19 cellular contexts compared by ENCODE assay signal in genomic region chr16:30839523-30840227, GRCh38. TPM values are rescaled to one million over a fixed set of nuclear protein-coding genes. Genes with fewer than 3 reads are reported as not detected.
DNase-seq lines count a peak whose midpoint lies in the region; ATAC-seq and TF ChIP-seq lines count a peak whose summit lies in the region.
"Had no signal": no experiment of that assay in that cellular context is flagged by ENCODE, and none has a peak within 500 bp of the region (broad histone marks: within the 10 kb centered on the region; RNA-seq: fewer than 3 reads in every experiment).

No MANE protein-coding gene starts in this region.

- H3K9me3 ChIP-seq in duodenal mucosa (ENCODE audit: control insufficient read depth in 1 of 2, low read length in 2 of 2): no peaks in the 10 kb centered on the region
- peaks cover 0 to 1% of the 10 kb centered on the region in 2 donors for H3K9me3 ChIP-seq in lung (ENCODE audit: control insufficient read depth in 2 of 2, insufficient read depth in 1 of 2, low read length in 1 of 2)
- no peaks in the 10 kb centered on the region for H3K9me3 ChIP-seq in transverse colon
- no peaks in the 10 kb centered on the region for H3K9me3 ChIP-seq in gastrocnemius medialis
- H3K9me3 ChIP-seq: ascending aorta had no signal

- H3K27ac ChIP-seq in duodenal mucosa (ENCODE audit: low read depth, low read length): peak overlapping the region; percentile 55
- peak overlapping the region in 1 of 2 donors; percentile 37 for H3K27ac ChIP-seq in lung (ENCODE audit: low read depth in 1 of 2, low read length in 1 of 2)
- H3K27ac ChIP-seq in transverse colon: peak overlapping the region; percentile 67 to 79 (median 76)
- H3K27ac ChIP-seq in gastrocnemius medialis: no peak overlapping the region
- H3K27ac ChIP-seq: ascending aorta had no signal

- TF ChIP-seq POLR2A in transverse colon (IDR thresholded peaks at IDR 0.05) (no peak), gastrocnemius medialis (IDR thresholded peaks at IDR 0.05) (no peak)

- TF ChIP-seq CTCF in lung (IDR thresholded peaks at IDR 0.05; ENCODE audit: control extremely low read depth, extremely low read depth) (no peak), transverse colon (IDR thresholded peaks at IDR 0.05) (no peak), foreskin fibroblast (IDR thresholded peaks at IDR 0.05; ENCODE audit: low read depth, low read length) (no peak), gastrocnemius medialis (IDR thresholded peaks at IDR 0.05 in 4 of 5, conservative IDR thresholded peaks at IDR 0.05 in 1 of 5) (no peak)

- ATAC-seq in lung (ENCODE audit: insufficient read depth, low FRiP score) (no peak), gastrocnemius medialis (no peak)
- ATAC-seq: left ventricle myocardium superior; naive thymus-derived CD4-positive, alpha-beta T cell had no signal

- peak overlapping the region; percentile 26 to 28 for H3K9ac ChIP-seq in duodenal mucosa (ENCODE audit: low read depth in 1 of 2, low read length in 2 of 2)

- peaks cover 17 to 22% of the 10 kb centered on the region in 2 donors for H3K4me1 ChIP-seq in duodenal mucosa (ENCODE audit: control insufficient read depth in 1 of 2, insufficient read depth in 2 of 2, low read length in 2 of 2)
- no peaks in the 10 kb centered on the region for H3K4me1 ChIP-seq in lung (ENCODE audit: control insufficient read depth in 2 of 2, insufficient read depth in 2 of 2, low read length in 2 of 2)
- H3K4me1 ChIP-seq in transverse colon: peaks cover 0 to 20% (median 10%) of the 10 kb centered on the region in 4 donors
- H3K4me1 ChIP-seq in gastrocnemius medialis: peaks cover 0 to 2% of the 10 kb centered on the region in 2 donors
- H3K4me1 ChIP-seq: ascending aorta had no signal

- WGBS in lung, 2 donors: 57 to 76% methylated on average over 5 of the region's 5 CpGs
- WGBS in transverse colon (ENCODE audit: low coverage in 1 of 2), 2 donors: 31 to 46% methylated on average over 5 of the region's 5 CpGs

- in situ Hi-C loops in transverse colon (cut with MboI; ENCODE audit: low pct_ligation_motif_present in 1 of 4, low pct_unique_long_range_greater_than_20kb in 1 of 4, low sequenced_read_pairs in 3 of 4): loop anchor here in 2 of 4 donors (10.0 kb wide), 1 partner anchor 75 kb away; no protein-coding TSS in a partner anchor
- in situ Hi-C loops in gastrocnemius medialis (cut with MboI; ENCODE audit: low sequenced_read_pairs in 4 of 4): loop anchor here in 3 of 4 donors (5.0 to 25.0 kb wide), 2 partner anchors 83 to 1023 kb away; partner anchors contain the start of genes ZNF267 (in 2 of the 3) and FBXL19 (in 1 of the 3)

- no peak for TF ChIP-seq EP300 in transverse colon (IDR thresholded peaks at IDR 0.05; ENCODE audit: low read depth)

- peak overlapping the region; percentile 19 to 42 for H3K4me3 ChIP-seq in duodenal mucosa (ENCODE audit: low read depth in 1 of 2, low read length in 2 of 2)
- H3K4me3 ChIP-seq in lung: no peak overlapping the region
- no peak overlapping the region for H3K4me3 ChIP-seq in transverse colon
- H3K4me3 ChIP-seq in foreskin fibroblast (ENCODE audit: low read depth in 1 of 2, low read length in 2 of 2): no peak overlapping the region
- no peak overlapping the region for H3K4me3 ChIP-seq in gastrocnemius medialis
- H3K4me3 ChIP-seq: ascending aorta, GM12878, skin epidermis had no signal

- intact Hi-C loops in transverse colon (cut with DNase I; ENCODE audit: low total_unique reads): no loop called here
- intact Hi-C loops in gastrocnemius medialis (cut with DNase I; ENCODE audit: low total_unique reads): loop anchor here (10.0 kb wide), 1 partner anchor 1025 kb away; no protein-coding TSS in a partner anchor

- DNase-seq in NCI-H146 (lab: John Stamatoyannopoulos, UW) (peak; percentile 23), lung (ENCODE audit: low spot score) (peak; percentile 30), transverse colon (peak; percentile 58), foreskin fibroblast (no peak), gastrocnemius medialis (no peak)
- no peak for DNase-seq in activated naive CD4-positive, alpha-beta T cell treated with Interleukin-2 at 50 U/mL for 16 hours
- DNase-seq: activated CD4-positive, alpha-beta T cell treated with anti-CD3 and anti-CD28 coated beads, Interleukin-2, amount 50 U/mL, for 4 hours; activated naive CD4-positive, alpha-beta T cell treated with anti-CD3 and anti-CD28 coated beads, Interleukin-2, amount 10 ng/mL, durations not matched to agents 7 days and 5 days; Calu3; left ventricle myocardium superior; naive thymus-derived CD4-positive, alpha-beta T cell; NCI-H1694; NCI-H226; SIG-M5; stimulated activated CD4-positive, alpha-beta T cell treated with anti-CD3 and anti-CD28 coated beads, Interleukin-4, amount 100 ng/mL, for 4 hours had no signal

- no peaks in the 10 kb centered on the region for H3K36me3 ChIP-seq in duodenal mucosa (ENCODE audit: control insufficient read depth in 1 of 2, insufficient read depth in 2 of 2, low read length in 2 of 2)
- H3K36me3 ChIP-seq in lung (ENCODE audit: control insufficient read depth in 2 of 2, insufficient read depth in 2 of 2, low read length in 2 of 2): peaks cover 0 to 1% of the 10 kb centered on the region in 2 donors
- no peaks in the 10 kb centered on the region for H3K36me3 ChIP-seq in transverse colon
- H3K36me3 ChIP-seq in gastrocnemius medialis: no peaks in the 10 kb centered on the region
- H3K36me3 ChIP-seq: ascending aorta had no signal

- no peaks in the 10 kb centered on the region for H3K27me3 ChIP-seq in duodenal mucosa (ENCODE audit: control insufficient read depth in 1 of 2, insufficient read depth in 2 of 2, low read length in 2 of 2)
- H3K27me3 ChIP-seq in lung (ENCODE audit: control insufficient read depth, insufficient read depth): no peaks in the 10 kb centered on the region
- no peaks in the 10 kb centered on the region for H3K27me3 ChIP-seq in transverse colon
- no peaks in the 10 kb centered on the region for H3K27me3 ChIP-seq in gastrocnemius medialis
- H3K27me3 ChIP-seq: ascending aorta had no signal

RNA-seq across cellular contexts. Expression of gene ZNF629, which starts 52.7 kb away (rescaled TPM):
- total RNA-seq in lung: 10 to 100 TPM; 10.1 to 16.3 TPM
- 1 to 10 TPM; 5.7 to 8.0 TPM for polyA plus RNA-seq in lung
- total RNA-seq in transverse colon: 10 to 100 TPM; 13.5 to 29.9 (median 16.4) TPM
- 10 to 100 TPM in 2 of 4 donors, 1 to 10 TPM in 2; 9.1 to 12.7 (median 10.3) TPM for total RNA-seq in gastrocnemius medialis

RNA-seq across cellular contexts. Expression of gene BCL7C, which starts 54.2 kb away (rescaled TPM):
- total RNA-seq in lung: 10 to 100 TPM; 25.7 to 30.9 TPM
- 10 to 100 TPM; 18.2 to 51.8 TPM for polyA plus RNA-seq in lung
- 10 to 100 TPM; 13.8 to 57.3 (median 24.0) TPM for total RNA-seq in transverse colon
- total RNA-seq in gastrocnemius medialis: 10 to 100 TPM; 16.4 to 24.5 (median 22.3) TPM

RNA-seq across cellular contexts. Expression of gene CTF1, which starts 56.7 kb away (rescaled TPM):
- total RNA-seq in lung (1 to 10 TPM; 4.7 to 9.8 TPM), transverse colon (under 1 TPM in 2 of 4 donors, not detected in 2; 0.82 to 0.95 TPM), gastrocnemius medialis (1 to 10 TPM; 2.3 to 5.6 (median 3.2) TPM)
- 1 to 10 TPM; 3.3 to 5.6 TPM for polyA plus RNA-seq in lung
- polyA plus RNA-seq: naive thymus-derived CD4-positive, alpha-beta T cell had no signal

Comparison
In these comparisons a context has a peak if more than half of its experiments do, and no peak if none do; other contexts are left out.
1. DNase-seq: peak in NCI-H146 (single experiment), lung (single experiment) and transverse colon (single experiment); none in foreskin fibroblast (0 of 2), activated naive CD4-positive, alpha-beta T cell treated with Interleukin-2 at 50 U/mL for 16 hours (single experiment) and gastrocnemius medialis (0 of 2).
2. H3K27ac ChIP-seq: peak in duodenal mucosa (single experiment) and transverse colon (4 of 4); none in gastrocnemius medialis (0 of 4).
3. H3K4me3 ChIP-seq: peak in duodenal mucosa (2 of 2); none in lung (single experiment), transverse colon (0 of 4), foreskin fibroblast (0 of 2) and gastrocnemius medialis (0 of 4).